38 cellular contexts compared by ENCODE assay signal in the genomic region with DNA sequence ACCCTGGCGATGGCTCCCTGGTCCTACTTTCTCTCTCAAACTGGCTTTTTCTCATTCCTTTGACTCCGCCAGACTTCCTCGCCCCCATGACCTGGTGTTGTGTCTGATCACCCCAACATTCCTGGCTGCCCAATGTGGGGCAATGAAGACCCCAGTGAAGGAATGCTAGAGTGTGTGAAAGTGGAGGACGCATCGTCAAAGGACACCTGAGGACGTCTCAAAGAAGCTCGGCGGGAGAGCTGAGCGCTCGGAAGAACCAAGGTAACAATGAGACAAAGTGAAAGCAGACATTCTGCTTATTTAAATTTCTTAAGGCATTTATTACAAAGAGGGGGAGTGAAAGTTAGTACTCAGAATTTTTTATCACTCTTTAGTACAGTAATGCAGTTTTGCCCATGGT. TPM values are rescaled to one million over a fixed set of nuclear protein-coding genes. Genes with fewer than 3 reads are reported as not detected.
"Had no signal": no experiment of that assay in that cellular context is flagged by ENCODE, and none has a peak within 500 bp of the region (broad histone marks: within the 10 kb centered on the region; RNA-seq: fewer than 3 reads in every experiment).

No MANE protein-coding gene starts in this region.

- H3K36me3 ChIP-seq: brain microvascular endothelial cell, MG63 had no signal

- H3K27ac ChIP-seq: brain microvascular endothelial cell, VCaP had no signal

- H3K4me3 ChIP-seq: MG63 had no signal

- H3K4me1 Mint-ChIP-seq: activated CD4-positive, alpha-beta memory T cell treated with anti-CD3 and anti-CD28 coated beads, Interleukin-2, amount 10 ng/mL, durations not matched to agents 7 days and 5 days; activated CD8-positive, alpha-beta memory T cell treated with anti-CD3 and anti-CD28 coated beads, Interleukin-2, amount 10 ng/mL, durations not matched to agents 7 days and 5 days; activated naive CD4-positive, alpha-beta T cell treated with anti-CD3 and anti-CD28 coated beads, Interleukin-2, amount 10 ng/mL, durations not matched to agents 7 days and 5 days; activated naive CD8-positive, alpha-beta T cell treated with anti-CD3 and anti-CD28 coated beads, Interleukin-2, amount 50 U/mL, for 24 hours had no signal

- H3K36me3 Mint-ChIP-seq: activated CD8-positive, alpha-beta memory T cell treated with anti-CD3 and anti-CD28 coated beads, Interleukin-2, amount 10 ng/mL, durations not matched to agents 7 days and 5 days; activated naive CD4-positive, alpha-beta T cell treated with anti-CD3 and anti-CD28 coated beads, Interleukin-2, amount 10 ng/mL, durations not matched to agents 7 days and 5 days had no signal

- H3K4me3 Mint-ChIP-seq: activated CD4-positive, alpha-beta memory T cell treated with anti-CD3 and anti-CD28 coated beads, Interleukin-2, amount 10 ng/mL, durations not matched to agents 7 days and 5 days; activated CD8-positive, alpha-beta memory T cell treated with anti-CD3 and anti-CD28 coated beads, Interleukin-2, amount 10 ng/mL, durations not matched to agents 7 days and 5 days; activated naive CD4-positive, alpha-beta T cell treated with anti-CD3 and anti-CD28 coated beads, Interleukin-2, amount 10 ng/mL, durations not matched to agents 7 days and 5 days; activated naive CD8-positive, alpha-beta T cell; activated naive CD8-positive, alpha-beta T cell treated with anti-CD3 and anti-CD28 coated beads, Interleukin-2, amount 50 U/mL, for 24 hours had no signal

- H3K27me3 ChIP-seq: brain microvascular endothelial cell, MG63 had no signal

- ATAC-seq: activated CD8-positive, alpha-beta memory T cell treated with anti-CD3 and anti-CD28 coated beads, Interleukin-2, amount 10 ng/mL, durations not matched to agents 7 days and 5 days; activated naive CD8-positive, alpha-beta T cell treated with anti-CD3 and anti-CD28 coated beads, Interleukin-2, amount 50 U/mL, for 24 hours; Panc1; Right ventricle myocardium inferior; SK-N-SH treated with all-trans-retinoic acid at 6 μM for 48 hours had no signal

- H3K27ac Mint-ChIP-seq: activated CD4-positive, alpha-beta memory T cell treated with anti-CD3 and anti-CD28 coated beads, Interleukin-2, amount 10 ng/mL, durations not matched to agents 7 days and 5 days; activated CD8-positive, alpha-beta memory T cell treated with anti-CD3 and anti-CD28 coated beads, Interleukin-2, amount 10 ng/mL, durations not matched to agents 7 days and 5 days; activated naive CD4-positive, alpha-beta T cell treated with anti-CD3 and anti-CD28 coated beads, Interleukin-2, amount 10 ng/mL, durations not matched to agents 7 days and 5 days; activated naive CD8-positive, alpha-beta T cell; activated naive CD8-positive, alpha-beta T cell treated with anti-CD3 and anti-CD28 coated beads, Interleukin-2, amount 50 U/mL, for 24 hours had no signal

- H3K27me3 Mint-ChIP-seq: activated CD4-positive, alpha-beta memory T cell treated with anti-CD3 and anti-CD28 coated beads, Interleukin-2, amount 10 ng/mL, durations not matched to agents 7 days and 5 days; activated CD8-positive, alpha-beta memory T cell treated with anti-CD3 and anti-CD28 coated beads, Interleukin-2, amount 10 ng/mL, durations not matched to agents 7 days and 5 days; activated naive CD4-positive, alpha-beta T cell treated with anti-CD3 and anti-CD28 coated beads, Interleukin-2, amount 10 ng/mL, durations not matched to agents 7 days and 5 days; activated naive CD8-positive, alpha-beta T cell treated with anti-CD3 and anti-CD28 coated beads, Interleukin-2, amount 50 U/mL, for 24 hours had no signal

- DNase-seq: activated CD4-positive, alpha-beta memory T cell treated with anti-CD3 and anti-CD28 coated beads, Interleukin-2, amount 10 ng/mL, durations not matched to agents 7 days and 5 days; activated CD4-positive, alpha-beta T cell treated with anti-CD3 and anti-CD28 coated beads for 1 hour; activated CD4-positive, alpha-beta T cell treated with anti-CD3 and anti-CD28 coated beads for 48 hours; activated CD4-positive, CD25-positive, alpha-beta regulatory T cell; activated CD8-positive, alpha-beta memory T cell treated with anti-CD3 and anti-CD28 coated beads for 24 hours; activated CD8-positive, alpha-beta memory T cell treated with anti-CD3 and anti-CD28 coated beads, Interleukin-2, amount 10 ng/mL, durations not matched to agents 7 days and 5 days; activated CD8-positive, alpha-beta memory T cell treated with anti-CD3 and anti-CD28 coated beads, Interleukin-2, amount 50 U/mL, for 48 hours; activated effector memory CD4-positive, alpha-beta T cell treated with Interleukin-2 at 50 U/mL for 16 hours; activated naive CD4-positive, alpha-beta T cell treated with anti-CD3 and anti-CD28 coated beads, Interleukin-2, amount 10 ng/mL, durations not matched to agents 7 days and 5 days; activated naive CD8-positive, alpha-beta T cell treated with anti-CD3 and anti-CD28 coated beads, Interleukin-2, amount 50 U/mL, for 24 hours; activated T-cell treated with anti-CD3 and anti-CD28 coated beads, Interleukin-2, amount 50 U/mL, for 48 hours; aorta; brain microvascular endothelial cell; central memory CD4-positive, alpha-beta T cell; Karpas-422; MG63; NCI-H1048; NCI-H1105 treated with DMSO at 0.1 percent for 48 hours; NCI-H1436; NCI-H1694; NCI-H1930; NCI-H2081 treated with DMSO at 0.1 percent for 48 hours; NCI-H226; NCI-H524 treated with DMSO at 0.1 percent for 48 hours; NK-92 treated with Interleukin-12 subunit alpha and Interleukin-12 subunit beta, amount 100 ng/mL, for 24 hours; OCI-M1; RPMI8226; SIG-M5; SW 1271; T-helper 1 cell; T-helper 2 cell; T-helper 9 cell had no signal

RNA-seq across cellular contexts. Expression of a gene that starts 31.7 kb away (rescaled TPM):
- total RNA-seq: activated CD4-positive, alpha-beta memory T cell treated with anti-CD3 and anti-CD28 coated beads, Interleukin-2, amount 10 ng/mL, durations not matched to agents 7 days and 5 days; activated CD8-positive, alpha-beta memory T cell treated with anti-CD3 and anti-CD28 coated beads, Interleukin-2, amount 10 ng/mL, durations not matched to agents 7 days and 5 days; SK-MEL-5 had no signal

RNA-seq across cellular contexts. Expression of a gene that starts 58.9 kb away (rescaled TPM):
- total RNA-seq: SK-MEL-5 had no signal
